ENCODE assay signal across 23 cellular contexts in the genomic region with DNA sequence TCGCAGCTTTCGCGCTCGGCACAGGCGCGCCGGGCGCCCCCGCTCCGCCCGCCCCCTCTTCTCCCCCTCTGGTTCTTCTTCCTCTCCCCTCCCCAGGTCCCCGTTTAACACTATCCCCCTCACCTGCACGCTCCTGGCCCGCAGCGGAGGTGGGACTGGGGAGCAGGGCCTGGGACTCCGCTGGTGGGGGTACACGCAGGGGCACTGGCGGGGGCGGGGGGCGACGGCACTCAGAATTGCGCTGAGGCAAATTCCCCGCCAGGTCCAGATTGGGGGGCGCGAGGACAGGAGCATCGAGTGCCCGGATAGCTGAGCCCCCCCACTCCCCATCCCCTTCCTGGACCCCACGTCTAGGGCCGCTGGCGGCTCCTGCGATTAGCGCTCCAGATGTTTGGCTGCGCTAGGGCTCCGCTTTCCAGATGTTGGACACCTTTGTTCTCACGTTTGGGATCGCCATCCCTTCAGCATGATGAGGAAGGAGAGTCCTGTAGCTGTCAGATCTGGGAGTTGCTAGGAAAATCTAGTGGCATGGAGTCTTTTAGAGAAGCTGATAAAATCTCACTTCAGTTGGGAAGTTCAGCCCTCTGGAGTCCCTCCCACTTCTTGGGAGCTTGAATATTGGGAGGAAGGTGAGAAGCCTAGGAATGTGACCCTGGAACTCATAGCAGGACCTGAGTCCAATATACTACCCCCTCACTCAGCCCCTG. TPM values are rescaled to one million over a fixed set of nuclear protein-coding genes. Genes with fewer than 3 reads are reported as not detected.
A peak's percentile ranks its signal among the peaks of the same experiment; 100 is the strongest.
DNase-seq lines count a peak whose midpoint lies in the region; ATAC-seq and TF ChIP-seq lines count a peak whose summit lies in the region.
"Had no signal": no experiment of that assay in that cellular context is flagged by ENCODE, and none has a peak within 500 bp of the region (broad histone marks: within the 10 kb centered on the region; RNA-seq: fewer than 3 reads in every experiment).

No MANE protein-coding gene starts in this region.

- no peak overlapping the region for H3K4ac ChIP-seq in mesendoderm (ENCODE audit: low read depth, low read length)

- no peak overlapping the region for H2BK120ac ChIP-seq in mesendoderm (ENCODE audit: low read depth, low read length)

- no peaks in the 10 kb centered on the region for H3K79me2 ChIP-seq in mesendoderm (ENCODE audit: control insufficient read depth, insufficient read depth, low read length)

- H3K9me3 ChIP-seq in heart right ventricle (no peaks in the 10 kb centered on the region), testis (no peaks in the 10 kb centered on the region)
- H3K9me3 ChIP-seq: Peyer's patch had no signal

- H3K27me3 ChIP-seq in heart right ventricle (peaks cover 25 to 100% (median 100%) of the 10 kb centered on the region in 7 donors), mesendoderm (ENCODE audit: insufficient read depth, low read length, poor library complexity) (peaks cover 66% of the 10 kb centered on the region), testis (no peaks in the 10 kb centered on the region)

- peak overlapping the region in 7 of 10 donors; percentile 10 to 29 (median 26) for H3K4me3 ChIP-seq in heart right ventricle
- H3K4me3 ChIP-seq in coronary artery: peak overlapping the region; percentile 40
- H3K4me3 ChIP-seq in mesendoderm (ENCODE audit: low read length): peak overlapping the region; percentile 19
- peak overlapping the region; percentile 7 to 47 for H3K4me3 ChIP-seq in testis
- H3K4me3 ChIP-seq in lower leg skin (ENCODE audit: low read depth, poor library complexity, severe bottlenecking): no peak overlapping the region

- no peak overlapping the region for H3K27ac ChIP-seq in heart right ventricle
- H3K27ac ChIP-seq in coronary artery: no peak overlapping the region
- no peak overlapping the region for H3K27ac ChIP-seq in mesendoderm (ENCODE audit: low read depth, low read length)
- H3K27ac ChIP-seq in testis: no peak overlapping the region
- H3K27ac ChIP-seq: HL-60, Peyer's patch, VCaP had no signal

- no peak overlapping the region for H2BK5ac ChIP-seq in mesendoderm (ENCODE audit: low read length)

- TF ChIP-seq CTCF in heart right ventricle (IDR thresholded peaks at IDR 0.05) (no peak), coronary artery (IDR thresholded peaks at IDR 0.05) (no peak), testis (IDR thresholded peaks at IDR 0.05) (no peak), lower leg skin (IDR thresholded peaks at IDR 0.05) (no peak), GM10266 (IDR thresholded peaks at IDR 0.05; ENCODE audit: control insufficient read depth, insufficient read depth, low read depth, missing control alignments) (no peak)

- no peak overlapping the region for H3K18ac ChIP-seq in mesendoderm (ENCODE audit: low read length)

- H2BK15ac ChIP-seq in mesendoderm (replicated peaks; ENCODE audit: low read depth): no peak overlapping the region

- intact Hi-C loops in heart right ventricle (cut with DNase I) (no loop called here), Right ventricle myocardium superior (cut with DNase I) (no loop called here), testis (cut with DNase I; ENCODE audit: low total_unique reads) (no loop called here), lower leg skin (cut with DNase I; ENCODE audit: low total_unique reads) (no loop called here)

- no peaks in the 10 kb centered on the region for H3K79me1 ChIP-seq in mesendoderm (ENCODE audit: low read length)

- TF ChIP-seq POLR2A in testis (IDR thresholded peaks at IDR 0.05): no peak
- no peak for TF ChIP-seq POLR2A in lower leg skin (IDR thresholded peaks at IDR 0.05)

- no peak overlapping the region for H3K23ac ChIP-seq in mesendoderm (ENCODE audit: low read length)

- no peak overlapping the region for H4K5ac ChIP-seq in mesendoderm (ENCODE audit: low read length)

- WGBS in heart right ventricle, 2 donors: 2 to 5% methylated on average over 36 of the region's 36 CpGs
- no CpG with 5 or more reads among the region's 36 CpGs for WGBS in mesendoderm (ENCODE audit: extremely low coverage, insufficient coverage, low lambda C conversion rate)
- 2 to 4% methylated on average over 10 to 36 of the region's 36 CpGs for WGBS in testis, 2 donors
- 3 to 4% methylated on average over 20 to 24 of the region's 36 CpGs for WGBS in lower leg skin, 2 donors

- no peak overlapping the region for H4K8ac ChIP-seq in mesendoderm (ENCODE audit: low read depth, low read length)

- H3K9ac ChIP-seq in mesendoderm (ENCODE audit: low read length): peak overlapping the region; percentile 40

- peak overlapping the region; percentile 55 for H3K4me2 ChIP-seq in mesendoderm (ENCODE audit: low read length)

- DNase-seq in heart right ventricle: no peak
- DNase-seq in Right ventricle myocardium superior: no peak
- no peak for DNase-seq in coronary artery (ENCODE audit: low spot score)
- peak; percentile 46 for DNase-seq in mesendoderm
- DNase-seq in testis: no peak
- no peak for DNase-seq in lower leg skin (ENCODE audit: low spot score in 2 of 2)
- no peak for DNase-seq in NCI-H2081 treated with DMSO at 0.1 percent for 48 hours (lab: John Stamatoyannopoulos, UW)
- no peak for DNase-seq in GM10266 (ENCODE audit: extremely low spot score)
- DNase-seq: ACHN; CD4-positive, alpha-beta memory T cell; DND-41; KG1; NCI-H1048; NCI-H774; Peyer's patch; stimulated activated CD4-positive, alpha-beta T cell treated with anti-CD3 and anti-CD28 coated beads, Interleukin-12 subunit alpha, Interleukin-12 subunit beta, amount 100 ng/mL, for 4 hours; stimulated activated naive B cell treated with anti-CD40 and anti-IgM and Interleukin-4, amounts not matched to agents 10 μg/mL and 1 μg/mL and 100 μg/mL, for 72 hours had no signal

- H3K56ac ChIP-seq in mesendoderm (ENCODE audit: low read length): peak overlapping the region; percentile 82

- no peak overlapping the region for H2AK5ac ChIP-seq in mesendoderm (ENCODE audit: low read length)

- no peak for ATAC-seq in heart right ventricle
- ATAC-seq in Right ventricle myocardium superior (ENCODE audit: poor library complexity): no peak
- ATAC-seq: activated T-helper 17 cell treated with anti-CD3 and anti-CD28 coated beads, Interleukin-2, amount 50 U/mL, for 72 hours; stimulated activated naive B cell treated with anti-CD40 and anti-IgM and Interleukin-4, amounts not matched to agents 10 μg/mL and 1 μg/mL and 100 μg/mL, for 72 hours had no signal

- H3K4me1 ChIP-seq in heart right ventricle: peaks cover 0 to 11% (median 7%) of the 10 kb centered on the region in 9 donors
- H3K4me1 ChIP-seq in mesendoderm (ENCODE audit: control insufficient read depth, low read depth, low read length): no peaks in the 10 kb centered on the region
- H3K4me1 ChIP-seq in testis: peaks cover 8% of the 10 kb centered on the region

- H3K36me3 ChIP-seq in heart right ventricle: no peaks in the 10 kb centered on the region
- no peaks in the 10 kb centered on the region for H3K36me3 ChIP-seq in mesendoderm (ENCODE audit: control insufficient read depth, insufficient read depth, low read length)
- H3K36me3 ChIP-seq in testis (ENCODE audit: low read depth, missing control alignments): no peaks in the 10 kb centered on the region
- H3K36me3 ChIP-seq: Peyer's patch had no signal

RNA-seq across cellular contexts. Expression of gene PAX2, which starts 31.4 kb away (rescaled TPM):
- total RNA-seq in heart right ventricle (not detected), Right ventricle myocardium superior (not detected), testis (1 to 10 TPM; 1.1 to 3.7 TPM), lower leg skin (not detected)
- polyA plus RNA-seq in heart right ventricle (not detected), testis (ENCODE audit: insufficient read depth, low read depth, low replicate concordance) (1.5 TPM)
- polyA plus RNA-seq in mesendoderm (2013, experiment 1 of 2): not detected
- 0.03 TPM for polyA plus RNA-seq in mesendoderm (2013, experiment 2 of 2)
- total RNA-seq: CD4-positive, alpha-beta memory T cell; frontal cortex; Peyer's patch; posterior vena cava; urinary bladder had no signal
- polyA plus RNA-seq: CD4-positive, alpha-beta memory T cell; urinary bladder had no signal
